In the genomic region with DNA sequence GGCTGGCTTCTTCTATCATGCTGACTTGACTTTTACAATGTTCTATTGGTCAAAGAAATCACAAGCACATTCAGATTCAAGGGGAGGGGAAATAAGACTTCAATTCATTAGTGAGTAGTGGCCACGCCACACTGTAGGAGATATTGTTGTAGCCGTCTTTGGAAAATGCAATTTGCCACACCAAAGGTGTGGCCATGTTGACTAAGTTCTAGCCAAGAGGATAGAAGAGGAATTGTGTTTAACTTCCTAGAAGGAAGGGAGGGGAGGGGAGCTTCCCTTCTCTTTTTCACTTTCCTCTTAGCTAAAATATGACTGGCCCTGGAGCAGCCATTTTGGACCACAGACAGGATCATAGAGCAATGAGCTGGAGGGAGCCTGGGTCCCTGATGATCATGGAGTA, we compare ENCODE assay signal across 2 cellular contexts.
A peak's percentile ranks its signal among the peaks of the same experiment; 100 is the strongest.
TF ChIP-seq lines count a peak whose summit lies in the region.

No MANE protein-coding gene starts in this region.

TF ChIP-seq in GM23338, 12 proteins besides CTCF, POLR2A, EP300 and RAD21 (continues in another document):
- TF ChIP-seq POLR2AphosphoS5 (IDR thresholded peaks at IDR 0.05; ENCODE audit: low read depth), result no peak
- TF ChIP-seq ZNF114 (CRISPR knock-in tag; IDR thresholded peaks at IDR 0.05), result no peak
- no peak for TF ChIP-seq JUNB (IDR thresholded peaks at IDR 0.05; ENCODE audit: unreplicated experiment)
- no peak for TF ChIP-seq CREB1 (CRISPR knock-in tag; IDR thresholded peaks at IDR 0.05; ENCODE audit: low read depth)
- TF ChIP-seq NANOG (IDR thresholded peaks at IDR 0.05; ENCODE audit: borderline replicate concordance), result no peak
- TF ChIP-seq EZH2 (IDR thresholded peaks at IDR 0.05; ENCODE audit: low read depth, unreplicated experiment), result no peak
- no peak for TF ChIP-seq EZH2phosphoT487 (IDR thresholded peaks at IDR 0.05; ENCODE audit: unreplicated experiment)
- TF ChIP-seq, protein P1, sequence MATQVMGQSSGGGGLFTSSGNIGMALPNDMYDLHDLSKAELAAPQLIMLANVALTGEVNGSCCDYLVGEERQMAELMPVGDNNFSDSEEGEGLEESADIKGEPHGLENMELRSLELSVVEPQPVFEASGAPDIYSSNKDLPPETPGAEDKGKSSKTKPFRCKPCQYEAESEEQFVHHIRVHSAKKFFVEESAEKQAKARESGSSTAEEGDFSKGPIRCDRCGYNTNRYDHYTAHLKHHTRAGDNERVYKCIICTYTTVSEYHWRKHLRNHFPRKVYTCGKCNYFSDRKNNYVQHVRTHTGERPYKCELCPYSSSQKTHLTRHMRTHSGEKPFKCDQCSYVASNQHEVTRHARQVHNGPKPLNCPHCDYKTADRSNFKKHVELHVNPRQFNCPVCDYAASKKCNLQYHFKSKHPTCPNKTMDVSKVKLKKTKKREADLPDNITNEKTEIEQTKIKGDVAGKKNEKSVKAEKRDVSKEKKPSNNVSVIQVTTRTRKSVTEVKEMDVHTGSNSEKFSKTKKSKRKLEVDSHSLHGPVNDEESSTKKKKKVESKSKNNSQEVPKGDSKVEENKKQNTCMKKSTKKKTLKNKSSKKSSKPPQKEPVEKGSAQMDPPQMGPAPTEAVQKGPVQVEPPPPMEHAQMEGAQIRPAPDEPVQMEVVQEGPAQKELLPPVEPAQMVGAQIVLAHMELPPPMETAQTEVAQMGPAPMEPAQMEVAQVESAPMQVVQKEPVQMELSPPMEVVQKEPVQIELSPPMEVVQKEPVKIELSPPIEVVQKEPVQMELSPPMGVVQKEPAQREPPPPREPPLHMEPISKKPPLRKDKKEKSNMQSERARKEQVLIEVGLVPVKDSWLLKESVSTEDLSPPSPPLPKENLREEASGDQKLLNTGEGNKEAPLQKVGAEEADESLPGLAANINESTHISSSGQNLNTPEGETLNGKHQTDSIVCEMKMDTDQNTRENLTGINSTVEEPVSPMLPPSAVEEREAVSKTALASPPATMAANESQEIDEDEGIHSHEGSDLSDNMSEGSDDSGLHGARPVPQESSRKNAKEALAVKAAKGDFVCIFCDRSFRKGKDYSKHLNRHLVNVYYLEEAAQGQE (IDR thresholded peaks at IDR 0.05; ENCODE audit: unreplicated experiment), result no peak
- TF ChIP-seq, protein P2, sequence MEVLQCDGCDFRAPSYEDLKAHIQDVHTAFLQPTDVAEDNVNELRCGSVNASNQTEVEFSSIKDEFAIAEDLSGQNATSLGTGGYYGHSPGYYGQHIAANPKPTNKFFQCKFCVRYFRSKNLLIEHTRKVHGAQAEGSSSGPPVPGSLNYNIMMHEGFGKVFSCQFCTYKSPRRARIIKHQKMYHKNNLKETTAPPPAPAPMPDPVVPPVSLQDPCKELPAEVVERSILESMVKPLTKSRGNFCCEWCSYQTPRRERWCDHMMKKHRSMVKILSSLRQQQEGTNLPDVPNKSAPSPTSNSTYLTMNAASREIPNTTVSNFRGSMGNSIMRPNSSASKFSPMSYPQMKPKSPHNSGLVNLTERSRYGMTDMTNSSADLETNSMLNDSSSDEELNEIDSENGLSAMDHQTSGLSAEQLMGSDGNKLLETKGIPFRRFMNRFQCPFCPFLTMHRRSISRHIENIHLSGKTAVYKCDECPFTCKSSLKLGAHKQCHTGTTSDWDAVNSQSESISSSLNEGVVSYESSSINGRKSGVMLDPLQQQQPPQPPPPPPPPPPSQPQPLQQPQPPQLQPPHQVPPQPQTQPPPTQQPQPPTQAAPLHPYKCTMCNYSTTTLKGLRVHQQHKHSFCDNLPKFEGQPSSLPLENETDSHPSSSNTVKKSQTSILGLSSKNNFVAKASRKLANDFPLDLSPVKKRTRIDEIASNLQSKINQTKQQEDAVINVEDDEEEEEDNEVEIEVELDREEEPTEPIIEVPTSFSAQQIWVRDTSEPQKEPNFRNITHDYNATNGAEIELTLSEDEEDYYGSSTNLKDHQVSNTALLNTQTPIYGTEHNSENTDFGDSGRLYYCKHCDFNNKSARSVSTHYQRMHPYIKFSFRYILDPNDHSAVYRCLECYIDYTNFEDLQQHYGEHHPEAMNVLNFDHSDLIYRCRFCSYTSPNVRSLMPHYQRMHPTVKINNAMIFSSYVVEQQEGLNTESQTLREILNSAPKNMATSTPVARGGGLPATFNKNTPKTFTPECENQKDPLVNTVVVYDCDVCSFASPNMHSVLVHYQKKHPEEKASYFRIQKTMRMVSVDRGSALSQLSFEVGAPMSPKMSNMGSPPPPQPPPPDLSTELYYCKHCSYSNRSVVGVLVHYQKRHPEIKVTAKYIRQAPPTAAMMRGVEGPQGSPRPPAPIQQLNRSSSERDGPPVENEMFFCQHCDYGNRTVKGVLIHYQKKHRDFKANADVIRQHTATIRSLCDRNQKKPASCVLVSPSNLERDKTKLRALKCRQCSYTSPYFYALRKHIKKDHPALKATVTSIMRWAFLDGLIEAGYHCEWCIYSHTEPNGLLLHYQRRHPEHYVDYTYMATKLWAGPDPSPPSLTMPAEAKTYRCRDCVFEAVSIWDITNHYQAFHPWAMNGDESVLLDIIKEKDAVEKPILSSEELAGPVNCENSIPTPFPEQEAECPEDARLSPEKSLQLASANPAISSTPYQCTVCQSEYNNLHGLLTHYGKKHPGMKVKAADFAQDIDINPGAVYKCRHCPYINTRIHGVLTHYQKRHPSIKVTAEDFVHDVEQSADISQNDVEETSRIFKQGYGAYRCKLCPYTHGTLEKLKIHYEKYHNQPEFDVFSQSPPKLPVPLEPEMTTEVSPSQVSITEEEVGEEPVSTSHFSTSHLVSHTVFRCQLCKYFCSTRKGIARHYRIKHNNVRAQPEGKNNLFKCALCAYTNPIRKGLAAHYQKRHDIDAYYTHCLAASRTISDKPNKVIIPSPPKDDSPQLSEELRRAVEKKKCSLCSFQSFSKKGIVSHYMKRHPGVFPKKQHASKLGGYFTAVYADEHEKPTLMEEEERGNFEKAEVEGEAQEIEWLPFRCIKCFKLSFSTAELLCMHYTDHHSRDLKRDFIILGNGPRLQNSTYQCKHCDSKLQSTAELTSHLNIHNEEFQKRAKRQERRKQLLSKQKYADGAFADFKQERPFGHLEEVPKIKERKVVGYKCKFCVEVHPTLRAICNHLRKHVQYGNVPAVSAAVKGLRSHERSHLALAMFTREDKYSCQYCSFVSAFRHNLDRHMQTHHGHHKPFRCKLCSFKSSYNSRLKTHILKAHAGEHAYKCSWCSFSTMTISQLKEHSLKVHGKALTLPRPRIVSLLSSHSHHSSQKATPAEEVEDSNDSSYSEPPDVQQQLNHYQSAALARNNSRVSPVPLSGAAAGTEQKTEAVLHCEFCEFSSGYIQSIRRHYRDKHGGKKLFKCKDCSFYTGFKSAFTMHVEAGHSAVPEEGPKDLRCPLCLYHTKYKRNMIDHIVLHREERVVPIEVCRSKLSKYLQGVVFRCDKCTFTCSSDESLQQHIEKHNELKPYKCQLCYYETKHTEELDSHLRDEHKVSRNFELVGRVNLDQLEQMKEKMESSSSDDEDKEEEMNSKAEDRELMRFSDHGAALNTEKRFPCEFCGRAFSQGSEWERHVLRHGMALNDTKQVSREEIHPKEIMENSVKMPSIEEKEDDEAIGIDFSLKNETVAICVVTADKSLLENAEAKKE (CRISPR knock-in tag; IDR thresholded peaks at IDR 0.05), result no peak
- TF ChIP-seq, protein P3, sequence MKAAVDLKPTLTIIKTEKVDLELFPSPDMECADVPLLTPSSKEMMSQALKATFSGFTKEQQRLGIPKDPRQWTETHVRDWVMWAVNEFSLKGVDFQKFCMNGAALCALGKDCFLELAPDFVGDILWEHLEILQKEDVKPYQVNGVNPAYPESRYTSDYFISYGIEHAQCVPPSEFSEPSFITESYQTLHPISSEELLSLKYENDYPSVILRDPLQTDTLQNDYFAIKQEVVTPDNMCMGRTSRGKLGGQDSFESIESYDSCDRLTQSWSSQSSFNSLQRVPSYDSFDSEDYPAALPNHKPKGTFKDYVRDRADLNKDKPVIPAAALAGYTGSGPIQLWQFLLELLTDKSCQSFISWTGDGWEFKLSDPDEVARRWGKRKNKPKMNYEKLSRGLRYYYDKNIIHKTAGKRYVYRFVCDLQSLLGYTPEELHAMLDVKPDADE (IDR thresholded peaks at IDR 0.05), result no peak

TF ChIP-seq in K562, 482 proteins besides CTCF, POLR2A, EP300 and RAD21:
- TF ChIP-seq MTF1 (CRISPR knock-in tag; IDR thresholded peaks at IDR 0.05; ENCODE audit: borderline replicate concordance), result no peak
- peak in 2 of 3 experiments; percentile 32 to 82 for TF ChIP-seq YY1 (IDR thresholded peaks at IDR 0.05; ENCODE audit: borderline replicate concordance in 1 of 3, control insufficient read depth in 1 of 3, extremely low read depth in 1 of 3, insufficient read depth in 3 of 3, insufficient read length in 1 of 3, insufficient replicate concordance in 2 of 3, low read depth in 1 of 3, low read length in 2 of 3)
- peak; percentile 34; the same call in 1 of the 2 replicates for TF ChIP-seq C11orf30 (IDR thresholded peaks at IDR 0.05; ENCODE audit: low read depth)
- peak; percentile 41; the same call in 1 of the 2 replicates for TF ChIP-seq ZNF316 (IDR thresholded peaks at IDR 0.05)
